ENCODE assay signal across 17 cellular contexts in the genomic region with DNA sequence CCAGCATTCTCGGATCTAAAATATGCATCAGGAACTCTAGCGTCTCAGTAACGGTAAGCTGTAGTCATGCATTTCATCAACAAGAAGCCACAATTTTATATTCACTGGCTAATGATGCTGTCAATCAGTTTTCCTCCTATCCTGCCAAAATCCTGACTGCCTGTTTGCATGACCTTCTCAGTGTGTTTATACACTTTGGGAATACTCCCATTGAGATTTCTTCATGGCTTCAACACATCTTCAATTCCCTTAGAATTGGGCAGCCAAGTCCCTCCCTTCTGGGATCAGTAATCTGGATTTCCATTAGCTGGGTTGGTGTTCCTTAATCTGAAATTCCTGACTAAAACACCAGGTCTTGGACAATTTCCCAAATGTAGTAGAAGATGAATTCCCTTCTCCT.
DNase-seq lines count a peak whose midpoint lies in the region; ATAC-seq and TF ChIP-seq lines count a peak whose summit lies in the region.
"Had no signal": no experiment of that assay in that cellular context is flagged by ENCODE, and none has a peak within 500 bp of the region (broad histone marks: within the 10 kb centered on the region; RNA-seq: fewer than 3 reads in every experiment).

No MANE protein-coding gene starts in this region.

- H2AFZ ChIP-seq in GM23338 = 0 out of 2 replicates have a peak overlapping the region, but pooled peaks have one; percentile 72

- no peaks in the 10 kb centered on the region for H3F3A ChIP-seq in GM23338 (replicated peaks; ENCODE audit: low read depth)

- H4K20me1 ChIP-seq in GM23338 (replicated peaks; ENCODE audit: insufficient read depth) = no peaks in the 10 kb centered on the region

- no peaks in the 10 kb centered on the region; the same call in 2 of the 3 replicates for H3K9me3 Mint-ChIP-seq in GM23338
- H3K9me3 Mint-ChIP-seq: HFFc6 had no signal

- H3K27ac Mint-ChIP-seq in GM23338 = no peak overlapping the region
- H3K27ac Mint-ChIP-seq: CD4-positive, alpha-beta memory T cell; HFFc6 had no signal

- H3K79me2 ChIP-seq in GM23338 (replicated peaks; ENCODE audit: insufficient read depth) = no peaks in the 10 kb centered on the region

- H3K9me2 ChIP-seq in GM23338 (ENCODE audit: insufficient read depth) = peaks cover 4% of the 10 kb centered on the region; the same call in 1 of the 2 replicates

- no peak overlapping the region for H3K4me2 ChIP-seq in GM23338

- DNase-seq in GM23338 (ENCODE audit: low spot score) (no peak), NCI-H226 (peak; percentile 25), astrocyte of the hippocampus (ENCODE audit: low read depth, low spot score) (peak; percentile 14), fibroblast of the aortic adventitia (ENCODE audit: low read depth) (peak; percentile 43), posterior vena cava (ENCODE audit: low spot score) (no peak), NCI-H1694 (lab: John Stamatoyannopoulos, UW) (no peak)
- DNase-seq: C1 segment of cervical spinal cord; Calu3; CD4-positive, alpha-beta memory T cell; COR-L47; DMS53; DMS79 treated with DMSO at 0.1 percent for 48 hours; GF-D8; GOT3; HFFc6 had no signal

- H3K27ac ChIP-seq in GM23338 (ENCODE audit: low read depth) = no peak overlapping the region

- H3K4me1 ChIP-seq in GM23338 (ENCODE audit: insufficient read depth) = no peaks in the 10 kb centered on the region
- H3K4me1 ChIP-seq: HAP-1 had no signal

- no peak overlapping the region for H3K4me3 ChIP-seq in GM23338
- H3K4me3 ChIP-seq in fibroblast of the aortic adventitia (ENCODE audit: low read depth, low read length) = no peak overlapping the region
- H3K4me3 ChIP-seq: HAP-1 had no signal

- intact Hi-C loops in posterior vena cava (cut with DNase I) = no loop called here

- TF ChIP-seq CTCF in GM23338 (conservative IDR thresholded peaks at IDR 0.05; ENCODE audit: low read depth in 2 of 2) = no peak
- no peak for TF ChIP-seq CTCF in fibroblast of the aortic adventitia (IDR thresholded peaks at IDR 0.05; ENCODE audit: insufficient read depth, low read length)

- no peaks in the 10 kb centered on the region for H3K36me3 Mint-ChIP-seq in GM23338 (ENCODE audit: low read depth)
- H3K36me3 Mint-ChIP-seq: CD4-positive, alpha-beta memory T cell had no signal

- H3K27me3 ChIP-seq in GM23338 (ENCODE audit: insufficient read depth) = no peaks in the 10 kb centered on the region

- H3K4me3 Mint-ChIP-seq in GM23338 = no peak overlapping the region
- H3K4me3 Mint-ChIP-seq: CD4-positive, alpha-beta memory T cell; HFFc6 had no signal

- H3K27me3 Mint-ChIP-seq in GM23338 (ENCODE audit: insufficient read depth, low read depth, poor library complexity) = peaks cover 3% of the 10 kb centered on the region

- H3K4me1 Mint-ChIP-seq in GM23338 = no peaks in the 10 kb centered on the region
- H3K4me1 Mint-ChIP-seq: CD4-positive, alpha-beta memory T cell had no signal

- ATAC-seq in GM23338 (no peak), esophagus mucosa (no peak)

- H3K36me3 ChIP-seq in GM23338 (ENCODE audit: insufficient read depth) = no peaks in the 10 kb centered on the region
- H3K36me3 ChIP-seq: HAP-1 had no signal

TF ChIP-seq in GM23338, 12 proteins besides CTCF, POLR2A, EP300 and RAD21:
- TF ChIP-seq ZNF114 (CRISPR knock-in tag; IDR thresholded peaks at IDR 0.05) (no peak), NANOG (IDR thresholded peaks at IDR 0.05; ENCODE audit: borderline replicate concordance) (no peak), CREB1 (CRISPR knock-in tag; IDR thresholded peaks at IDR 0.05; ENCODE audit: low read depth) (no peak), EZH2 (IDR thresholded peaks at IDR 0.05; ENCODE audit: low read depth, unreplicated experiment) (no peak), EZH2phosphoT487 (IDR thresholded peaks at IDR 0.05; ENCODE audit: unreplicated experiment) (no peak)
- TF ChIP-seq, protein P1, sequence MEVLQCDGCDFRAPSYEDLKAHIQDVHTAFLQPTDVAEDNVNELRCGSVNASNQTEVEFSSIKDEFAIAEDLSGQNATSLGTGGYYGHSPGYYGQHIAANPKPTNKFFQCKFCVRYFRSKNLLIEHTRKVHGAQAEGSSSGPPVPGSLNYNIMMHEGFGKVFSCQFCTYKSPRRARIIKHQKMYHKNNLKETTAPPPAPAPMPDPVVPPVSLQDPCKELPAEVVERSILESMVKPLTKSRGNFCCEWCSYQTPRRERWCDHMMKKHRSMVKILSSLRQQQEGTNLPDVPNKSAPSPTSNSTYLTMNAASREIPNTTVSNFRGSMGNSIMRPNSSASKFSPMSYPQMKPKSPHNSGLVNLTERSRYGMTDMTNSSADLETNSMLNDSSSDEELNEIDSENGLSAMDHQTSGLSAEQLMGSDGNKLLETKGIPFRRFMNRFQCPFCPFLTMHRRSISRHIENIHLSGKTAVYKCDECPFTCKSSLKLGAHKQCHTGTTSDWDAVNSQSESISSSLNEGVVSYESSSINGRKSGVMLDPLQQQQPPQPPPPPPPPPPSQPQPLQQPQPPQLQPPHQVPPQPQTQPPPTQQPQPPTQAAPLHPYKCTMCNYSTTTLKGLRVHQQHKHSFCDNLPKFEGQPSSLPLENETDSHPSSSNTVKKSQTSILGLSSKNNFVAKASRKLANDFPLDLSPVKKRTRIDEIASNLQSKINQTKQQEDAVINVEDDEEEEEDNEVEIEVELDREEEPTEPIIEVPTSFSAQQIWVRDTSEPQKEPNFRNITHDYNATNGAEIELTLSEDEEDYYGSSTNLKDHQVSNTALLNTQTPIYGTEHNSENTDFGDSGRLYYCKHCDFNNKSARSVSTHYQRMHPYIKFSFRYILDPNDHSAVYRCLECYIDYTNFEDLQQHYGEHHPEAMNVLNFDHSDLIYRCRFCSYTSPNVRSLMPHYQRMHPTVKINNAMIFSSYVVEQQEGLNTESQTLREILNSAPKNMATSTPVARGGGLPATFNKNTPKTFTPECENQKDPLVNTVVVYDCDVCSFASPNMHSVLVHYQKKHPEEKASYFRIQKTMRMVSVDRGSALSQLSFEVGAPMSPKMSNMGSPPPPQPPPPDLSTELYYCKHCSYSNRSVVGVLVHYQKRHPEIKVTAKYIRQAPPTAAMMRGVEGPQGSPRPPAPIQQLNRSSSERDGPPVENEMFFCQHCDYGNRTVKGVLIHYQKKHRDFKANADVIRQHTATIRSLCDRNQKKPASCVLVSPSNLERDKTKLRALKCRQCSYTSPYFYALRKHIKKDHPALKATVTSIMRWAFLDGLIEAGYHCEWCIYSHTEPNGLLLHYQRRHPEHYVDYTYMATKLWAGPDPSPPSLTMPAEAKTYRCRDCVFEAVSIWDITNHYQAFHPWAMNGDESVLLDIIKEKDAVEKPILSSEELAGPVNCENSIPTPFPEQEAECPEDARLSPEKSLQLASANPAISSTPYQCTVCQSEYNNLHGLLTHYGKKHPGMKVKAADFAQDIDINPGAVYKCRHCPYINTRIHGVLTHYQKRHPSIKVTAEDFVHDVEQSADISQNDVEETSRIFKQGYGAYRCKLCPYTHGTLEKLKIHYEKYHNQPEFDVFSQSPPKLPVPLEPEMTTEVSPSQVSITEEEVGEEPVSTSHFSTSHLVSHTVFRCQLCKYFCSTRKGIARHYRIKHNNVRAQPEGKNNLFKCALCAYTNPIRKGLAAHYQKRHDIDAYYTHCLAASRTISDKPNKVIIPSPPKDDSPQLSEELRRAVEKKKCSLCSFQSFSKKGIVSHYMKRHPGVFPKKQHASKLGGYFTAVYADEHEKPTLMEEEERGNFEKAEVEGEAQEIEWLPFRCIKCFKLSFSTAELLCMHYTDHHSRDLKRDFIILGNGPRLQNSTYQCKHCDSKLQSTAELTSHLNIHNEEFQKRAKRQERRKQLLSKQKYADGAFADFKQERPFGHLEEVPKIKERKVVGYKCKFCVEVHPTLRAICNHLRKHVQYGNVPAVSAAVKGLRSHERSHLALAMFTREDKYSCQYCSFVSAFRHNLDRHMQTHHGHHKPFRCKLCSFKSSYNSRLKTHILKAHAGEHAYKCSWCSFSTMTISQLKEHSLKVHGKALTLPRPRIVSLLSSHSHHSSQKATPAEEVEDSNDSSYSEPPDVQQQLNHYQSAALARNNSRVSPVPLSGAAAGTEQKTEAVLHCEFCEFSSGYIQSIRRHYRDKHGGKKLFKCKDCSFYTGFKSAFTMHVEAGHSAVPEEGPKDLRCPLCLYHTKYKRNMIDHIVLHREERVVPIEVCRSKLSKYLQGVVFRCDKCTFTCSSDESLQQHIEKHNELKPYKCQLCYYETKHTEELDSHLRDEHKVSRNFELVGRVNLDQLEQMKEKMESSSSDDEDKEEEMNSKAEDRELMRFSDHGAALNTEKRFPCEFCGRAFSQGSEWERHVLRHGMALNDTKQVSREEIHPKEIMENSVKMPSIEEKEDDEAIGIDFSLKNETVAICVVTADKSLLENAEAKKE (CRISPR knock-in tag; IDR thresholded peaks at IDR 0.05) = no peak
- TF ChIP-seq, protein P2, sequence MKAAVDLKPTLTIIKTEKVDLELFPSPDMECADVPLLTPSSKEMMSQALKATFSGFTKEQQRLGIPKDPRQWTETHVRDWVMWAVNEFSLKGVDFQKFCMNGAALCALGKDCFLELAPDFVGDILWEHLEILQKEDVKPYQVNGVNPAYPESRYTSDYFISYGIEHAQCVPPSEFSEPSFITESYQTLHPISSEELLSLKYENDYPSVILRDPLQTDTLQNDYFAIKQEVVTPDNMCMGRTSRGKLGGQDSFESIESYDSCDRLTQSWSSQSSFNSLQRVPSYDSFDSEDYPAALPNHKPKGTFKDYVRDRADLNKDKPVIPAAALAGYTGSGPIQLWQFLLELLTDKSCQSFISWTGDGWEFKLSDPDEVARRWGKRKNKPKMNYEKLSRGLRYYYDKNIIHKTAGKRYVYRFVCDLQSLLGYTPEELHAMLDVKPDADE (IDR thresholded peaks at IDR 0.05) = no peak

Comparison
In these comparisons a context has a peak if more than half of its experiments do, and no peak if none do; other contexts are left out.
1. DNase-seq: peak in NCI-H226 (single experiment), astrocyte of the hippocampus (single experiment) and fibroblast of the aortic adventitia (single experiment); none in GM23338 (single experiment), posterior vena cava (single experiment) and NCI-H1694 (single experiment).